Comparison of ENCODE assay signal across 16 cellular contexts in the genomic region with DNA sequence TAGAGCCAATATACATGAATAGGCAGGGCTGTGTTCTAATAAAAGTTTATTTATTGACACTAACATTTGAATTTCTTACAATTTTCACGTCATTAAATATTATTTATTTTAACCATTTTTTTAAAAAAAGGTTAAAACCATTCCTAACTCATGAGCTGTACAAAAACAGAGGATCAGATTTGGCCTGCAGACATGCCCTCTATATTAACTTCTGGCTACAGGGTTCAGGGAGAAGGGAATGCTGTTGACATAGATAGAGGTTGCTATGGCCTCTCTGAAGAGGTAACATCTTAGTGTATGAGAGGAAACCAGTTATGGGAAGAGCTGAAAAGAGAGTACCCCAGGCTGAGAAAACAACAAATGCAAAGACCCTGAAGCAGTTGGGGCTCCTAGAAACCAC. TPM values are rescaled to one million over a fixed set of nuclear protein-coding genes. Genes with fewer than 3 reads are reported as not detected.
DNase-seq lines count a peak whose midpoint lies in the region; ATAC-seq and TF ChIP-seq lines count a peak whose summit lies in the region.
"Had no signal": no experiment of that assay in that cellular context is flagged by ENCODE, and none has a peak within 500 bp of the region (broad histone marks: within the 10 kb centered on the region; RNA-seq: fewer than 3 reads in every experiment).

No MANE protein-coding gene starts in this region.

- H3K4me1 ChIP-seq in IMR-90 (ENCODE audit: control insufficient read depth, insufficient read depth, low read length) (peaks cover 8% of the 10 kb centered on the region), adipocyte (ENCODE audit: control insufficient read depth, insufficient read depth, low read length) (peaks cover 28% of the 10 kb centered on the region), foreskin keratinocyte (peaks cover 51% of the 10 kb centered on the region)

- no peak for TF ChIP-seq CTCF in IMR-90 (conservative IDR thresholded peaks at IDR 0.05; ENCODE audit: low read depth, low read length)
- no peak for TF ChIP-seq CTCF in foreskin keratinocyte (conservative IDR thresholded peaks at IDR 0.05)

- TF ChIP-seq RAD21 in IMR-90 (IDR thresholded peaks at IDR 0.05; ENCODE audit: low read length) = no peak

- H3K9me3 Mint-ChIP-seq in stimulated activated memory B cell treated with anti-CD40 and anti-IgM and Interleukin-4, amounts not matched to agents 10 μg/mL and 1 μg/mL and 100 μg/mL, for 72 hours = no peaks in the 10 kb centered on the region

- H3K14ac ChIP-seq in IMR-90 (replicated peaks; ENCODE audit: low read depth, low read length) = peak overlapping the region; percentile 64; the same call in 1 of the 2 replicates

- no peak overlapping the region for H3K27ac Mint-ChIP-seq in stimulated activated memory B cell treated with anti-CD40 and anti-IgM and Interleukin-4, amounts not matched to agents 10 μg/mL and 1 μg/mL and 100 μg/mL, for 72 hours
- H3K27ac Mint-ChIP-seq: B cell had no signal

- BruUV-seq in IMR-90 (replicated peaks; lab: Mats Ljungman, UMichigan) = no TSS peak

- H3K4me1 Mint-ChIP-seq in stimulated activated memory B cell treated with anti-CD40 and anti-IgM and Interleukin-4, amounts not matched to agents 10 μg/mL and 1 μg/mL and 100 μg/mL, for 72 hours = peaks cover 4% of the 10 kb centered on the region
- H3K4me1 Mint-ChIP-seq: B cell had no signal

- no peaks in the 10 kb centered on the region for H3K27me3 ChIP-seq in IMR-90 (ENCODE audit: control insufficient read depth, insufficient read depth, low read length)
- no peaks in the 10 kb centered on the region for H3K27me3 ChIP-seq in adipocyte (replicated peaks; ENCODE audit: control insufficient read depth, insufficient read depth, low read length)
- no peaks in the 10 kb centered on the region for H3K27me3 ChIP-seq in foreskin keratinocyte

- H3K9ac ChIP-seq in IMR-90 (ENCODE audit: low read depth, low read length) (no peak overlapping the region), adipocyte (ENCODE audit: low read length) (no peak overlapping the region)
- H3K9ac ChIP-seq: KMS-11 had no signal

- H2BK120ac ChIP-seq in IMR-90 (ENCODE audit: low read depth, low read length) = peak overlapping the region; percentile 79

- H3K27ac ChIP-seq in IMR-90 (ENCODE audit: insufficient read depth, low read length) (no peak overlapping the region), foreskin keratinocyte (peak overlapping the region; percentile 68)
- H3K27ac ChIP-seq: KMS-11 had no signal

- peak overlapping the region; percentile 34; the same call in 1 of the 3 replicates for H2BK15ac ChIP-seq in IMR-90 (ENCODE audit: low read depth, low read length)

- ATAC-seq in IMR-90 (ENCODE audit: low read depth) (peak; percentile 48), foreskin keratinocyte (no peak), left cardiac atrium (no peak), sciatic nerve (no peak)
- ATAC-seq in stimulated activated memory B cell treated with anti-CD40 and anti-IgM and Interleukin-4, amounts not matched to agents 10 μg/mL and 1 μg/mL and 100 μg/mL, for 72 hours = no peak

- intact Hi-C loops in IMR-90 (cut with micrococcal nuclease) = no loop called here
- intact Hi-C loops in left cardiac atrium (cut with DNase I) = no loop called here
- intact Hi-C loops in sciatic nerve (cut with DNase I) = no loop called here

- peak overlapping the region; percentile 72 for H2BK20ac ChIP-seq in IMR-90 (ENCODE audit: low read depth, low read length)

- no peak overlapping the region for H3K56ac ChIP-seq in IMR-90 (ENCODE audit: extremely low read depth, insufficient read depth, low read length)

- H3K4me2 ChIP-seq in IMR-90 (ENCODE audit: low read depth, low read length) = no peak overlapping the region
- H3K4me2 ChIP-seq: KMS-11 had no signal

- 0 out of 2 replicates have a peak overlapping the region, but pooled peaks have one; percentile 31 for H4K91ac ChIP-seq in IMR-90 (ENCODE audit: insufficient read depth, low read depth, low read length)

- H2AK9ac ChIP-seq in IMR-90 (replicated peaks; ENCODE audit: low read depth, low read length, poor library complexity) = no peak overlapping the region

- H3K4me3 ChIP-seq in IMR-90 (ENCODE audit: insufficient read depth, low read depth, low read length) (no peak overlapping the region), adipocyte (ENCODE audit: low read length) (no peak overlapping the region)

- H4K5ac ChIP-seq in IMR-90 (ENCODE audit: low read depth, low read length) = no peak overlapping the region

- CTCF ChIA-PET in IMR-90 (lab: Yijun Ruan, JAX) = no interaction called here

- no peak overlapping the region for H3K4me3 Mint-ChIP-seq in stimulated activated memory B cell treated with anti-CD40 and anti-IgM and Interleukin-4, amounts not matched to agents 10 μg/mL and 1 μg/mL and 100 μg/mL, for 72 hours
- H3K4me3 Mint-ChIP-seq: B cell; CD4-positive, CD25-positive, alpha-beta regulatory T cell had no signal

- POLR2A ChIA-PET in IMR-90 (lab: Charles Lee; ENCODE audit: unreplicated experiment) = no interaction called here

- H3K9me1 ChIP-seq in IMR-90 (ENCODE audit: insufficient read depth, low read length) = peaks cover 4% of the 10 kb centered on the region

- H3K9me3 ChIP-seq in IMR-90 (ENCODE audit: control insufficient read depth, insufficient read depth, low read length) (no peaks in the 10 kb centered on the region), adipocyte (ENCODE audit: control insufficient read depth, low read length) (no peaks in the 10 kb centered on the region)
- H3K9me3 ChIP-seq: Caco-2 had no signal

- no peaks in the 10 kb centered on the region for H4K20me1 ChIP-seq in IMR-90 (ENCODE audit: insufficient read depth, low read length)

- H3K18ac ChIP-seq in IMR-90 (ENCODE audit: low read depth, low read length) = no peak overlapping the region

- in situ Hi-C loops in IMR-90 (cut with MboI; ENCODE audit: low sequenced_read_pairs) = no loop called here

- WGBS in IMR-90 (ENCODE audit: extremely low coverage in 2 of 2, insufficient read length in 1 of 2), 2 experiments = no CpG with 5 or more reads among the region's 1 CpG

- H3K36me3 Mint-ChIP-seq in stimulated activated memory B cell treated with anti-CD40 and anti-IgM and Interleukin-4, amounts not matched to agents 10 μg/mL and 1 μg/mL and 100 μg/mL, for 72 hours = no peaks in the 10 kb centered on the region
- H3K36me3 Mint-ChIP-seq: CD4-positive, CD25-positive, alpha-beta regulatory T cell had no signal

- H3K36me3 ChIP-seq in IMR-90 (ENCODE audit: control insufficient read depth, insufficient read depth, low read length) (no peaks in the 10 kb centered on the region), adipocyte (ENCODE audit: control insufficient read depth, insufficient read depth, low read length, severe bottlenecking) (no peaks in the 10 kb centered on the region)

- H3K27me3 Mint-ChIP-seq in stimulated activated memory B cell treated with anti-CD40 and anti-IgM and Interleukin-4, amounts not matched to agents 10 μg/mL and 1 μg/mL and 100 μg/mL, for 72 hours = peaks cover 8% of the 10 kb centered on the region
- H3K27me3 Mint-ChIP-seq: CD4-positive, CD25-positive, alpha-beta regulatory T cell had no signal

- no peak for TF ChIP-seq POLR2A in IMR-90 (IDR thresholded peaks at IDR 0.05; ENCODE audit: low read depth, low read length)

- H2AK5ac ChIP-seq in IMR-90 (ENCODE audit: low read depth, low read length) = peak overlapping the region; percentile 61; the same call in 1 of the 2 replicates

- no peaks in the 10 kb centered on the region for H3K79me1 ChIP-seq in IMR-90 (ENCODE audit: low read depth in 1 of 2, low read length in 2 of 2)

- dilution Hi-C loops in IMR-90 (cut with HindIII; ENCODE audit: low sequenced_read_pairs, unreplicated experiment) = no loop called here

- DNase-seq in IMR-90 (peak; percentile 56), adipocyte (ENCODE audit: low read depth) (peak; percentile 20), foreskin keratinocyte (peak in 1 of 2 donors; percentile 47), NCI-H128 (lab: John Stamatoyannopoulos, UW; ENCODE audit: unreplicated experiment) (no peak), left cardiac atrium (no peak), sciatic nerve (ENCODE audit: low spot score) (no peak)
- DNase-seq: Caco-2; CD4-positive, CD25-positive, alpha-beta regulatory T cell; NCI-H1048; NCI-H2081 treated with DMSO at 0.1 percent for 48 hours; NCI-H510A treated with DMSO at 0.1 percent for 48 hours; NCI-H82; SHP77 had no signal

- H3K4ac ChIP-seq in IMR-90 (ENCODE audit: low read depth, low read length) = peak overlapping the region; percentile 63; the same call in 1 of the 2 replicates

- peak overlapping the region in 1 of 2 experiments; percentile 72; a peak in 2 of 4 replicates for H4K8ac ChIP-seq in IMR-90 (ENCODE audit: low read depth in 2 of 2, low read length in 2 of 2)

- H3K23ac ChIP-seq in IMR-90 (ENCODE audit: low read depth, low read length) = peak overlapping the region; percentile 77; the same call in 1 of the 2 replicates

- peak overlapping the region; percentile 11 for H2BK5ac ChIP-seq in IMR-90 (ENCODE audit: low read depth, low read length, poor library complexity, severe bottlenecking)

- H2AFZ ChIP-seq in IMR-90 (replicated peaks; ENCODE audit: low read length, poor library complexity) = no peak overlapping the region

TF ChIP-seq in IMR-90, 13 proteins besides CTCF, POLR2A, EP300 and RAD21 (continues in another document):
- TF ChIP-seq BHLHE40 (IDR thresholded peaks at IDR 0.05; ENCODE audit: low read depth, low read length) (no peak), RFX5 (IDR thresholded peaks at IDR 0.05; ENCODE audit: low read depth, low read length) (no peak), MAFK (IDR thresholded peaks at IDR 0.05; ENCODE audit: low read depth, low read length) (no peak), FOS (IDR thresholded peaks at IDR 0.05; ENCODE audit: low read depth, low read length) (no peak), CHD1 (IDR thresholded peaks at IDR 0.05; ENCODE audit: low read depth, low read length) (no peak), MAZ (IDR thresholded peaks at IDR 0.05; ENCODE audit: borderline replicate concordance, low read depth, low read length) (no peak)
- TF ChIP-seq, protein P1, sequence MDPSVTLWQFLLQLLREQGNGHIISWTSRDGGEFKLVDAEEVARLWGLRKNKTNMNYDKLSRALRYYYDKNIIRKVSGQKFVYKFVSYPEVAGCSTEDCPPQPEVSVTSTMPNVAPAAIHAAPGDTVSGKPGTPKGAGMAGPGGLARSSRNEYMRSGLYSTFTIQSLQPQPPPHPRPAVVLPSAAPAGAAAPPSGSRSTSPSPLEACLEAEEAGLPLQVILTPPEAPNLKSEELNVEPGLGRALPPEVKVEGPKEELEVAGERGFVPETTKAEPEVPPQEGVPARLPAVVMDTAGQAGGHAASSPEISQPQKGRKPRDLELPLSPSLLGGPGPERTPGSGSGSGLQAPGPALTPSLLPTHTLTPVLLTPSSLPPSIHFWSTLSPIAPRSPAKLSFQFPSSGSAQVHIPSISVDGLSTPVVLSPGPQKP (IDR thresholded peaks at IDR 0.05; ENCODE audit: borderline replicate concordance, low read depth, low read length) = no peak

RNA-seq across cellular contexts. Expression of a gene that starts 19.1 kb away (rescaled TPM):
- total RNA-seq in IMR-90 (2012; rRNA removed) (12.4 and 18.1 TPM in 2 replicates), foreskin keratinocyte (25.8 and 28.0 TPM in 2 replicates), left cardiac atrium (1 to 10 TPM; 6.6 to 6.9 TPM), sciatic nerve (16.4 TPM)
- polyA plus RNA-seq in IMR-90 (2012; rRNA removed) (6.1 and 6.6 TPM in 2 replicates), foreskin keratinocyte (11.8 and 12.2 TPM in 2 replicates)
- 6.3 and 6.4 TPM in 2 replicates for polyA plus RNA-seq in IMR-90 (2012; cell fraction: cytosol; rRNA removed)
- polyA plus RNA-seq in IMR-90 (2012; cell fraction: nucleus; rRNA removed; ENCODE audit: low replicate concordance) = 2.0 and 2.1 TPM in 2 replicates

Comparison
In these comparisons a context has a peak if more than half of its experiments do, and no peak if none do; other contexts are left out.
1. DNase-seq: peak in IMR-90 (single experiment) and adipocyte (single experiment); none in NCI-H128 (single experiment), left cardiac atrium (single experiment) and sciatic nerve (single experiment).